Comparison of ENCODE assay signal across 9 cellular contexts in genomic region chr2:148023861-148024260, GRCh38. TPM values are rescaled to one million over a fixed set of nuclear protein-coding genes. Genes with fewer than 3 reads are reported as not detected.
DNase-seq lines count a peak whose midpoint lies in the region; ATAC-seq and TF ChIP-seq lines count a peak whose summit lies in the region.
"Had no signal": no experiment of that assay in that cellular context is flagged by ENCODE, and none has a peak within 500 bp of the region (broad histone marks: within the 10 kb centered on the region; RNA-seq: fewer than 3 reads in every experiment).

No MANE protein-coding gene starts in this region.

- peaks cover 40% of the 10 kb centered on the region; the same call in 1 of the 2 replicates for H3K79me2 ChIP-seq in KMS-11 (ENCODE audit: insufficient read depth, low read depth)

- in situ Hi-C loops in GM13977 (cut with MboI; ENCODE audit: low pct_unique_long_range_greater_than_20kb, low sequenced_read_pairs, unreplicated experiment) = no loop called here

- peak overlapping the region; percentile 66 for H3K4me2 ChIP-seq in KMS-11

- peak; percentile 9 for DNase-seq in GM13977 (ENCODE audit: low spot score)
- DNase-seq in fibroblast of villous mesenchyme (ENCODE audit: low read depth) = peak; percentile 11
- DNase-seq in heart right ventricle = no peak
- DNase-seq in HPDE6-E6E7 (ENCODE audit: extremely low spot score) = no peak
- no peak for DNase-seq in NCI-H146 (lab: John Stamatoyannopoulos, UW)
- DNase-seq in NCI-H2081 treated with DMSO at 0.1 percent for 48 hours (lab: John Stamatoyannopoulos, UW) = no peak
- DNase-seq: NCI-H1694 treated with DMSO at 0.1 percent for 48 hours had no signal

- no peak overlapping the region for H2AFZ ChIP-seq in KMS-11 (ENCODE audit: low read depth)

- H3K4me1 ChIP-seq in KMS-11 (ENCODE audit: low read depth, poor library complexity, severe bottlenecking) (peaks cover 28% of the 10 kb centered on the region), heart right ventricle (peaks cover 3 to 53% (median 40%) of the 10 kb centered on the region in 9 donors)

- no peaks in the 10 kb centered on the region for H4K20me1 ChIP-seq in KMS-11 (ENCODE audit: insufficient read depth)

- TF ChIP-seq CTCF in GM13977 (IDR thresholded peaks at IDR 0.05; ENCODE audit: extremely low read depth, insufficient read depth, missing control alignments) = no peak
- TF ChIP-seq CTCF in KMS-11 (conservative IDR thresholded peaks at IDR 0.05; ENCODE audit: low read depth, low read length) = no peak
- no peak for TF ChIP-seq CTCF in fibroblast of villous mesenchyme (IDR thresholded peaks at IDR 0.05; ENCODE audit: insufficient read depth, low read depth, low read length)
- TF ChIP-seq CTCF in heart right ventricle (IDR thresholded peaks at IDR 0.05) = no peak

- H3K27me3 ChIP-seq in KMS-11 (ENCODE audit: insufficient read depth, low read depth) (no peaks in the 10 kb centered on the region), heart right ventricle (no peaks in the 10 kb centered on the region)

- H3K4me3 ChIP-seq in KMS-11 (IDR thresholded peaks at IDR 0.05; ENCODE audit: insufficient read depth, low read depth, low read length) = no peak overlapping the region
- H3K4me3 ChIP-seq in fibroblast of villous mesenchyme (ENCODE audit: low read depth, low read length) = no peak overlapping the region
- H3K4me3 ChIP-seq in heart right ventricle = no peak overlapping the region

- H3K27ac ChIP-seq in KMS-11 (no peak overlapping the region), heart right ventricle (no peak overlapping the region)

- H3K36me3 ChIP-seq in KMS-11 (ENCODE audit: insufficient read depth) (no peaks in the 10 kb centered on the region), heart right ventricle (peaks cover 0 to 5% (median 0%) of the 10 kb centered on the region in 9 donors)

- H3K9me3 ChIP-seq in heart right ventricle = no peaks in the 10 kb centered on the region

- H3K9ac ChIP-seq in KMS-11 = no peak overlapping the region

- ATAC-seq in GM21423 (IDR thresholded peaks at IDR 0.05; ENCODE audit: unreplicated experiment) (peak; percentile 32), heart right ventricle (no peak)

- intact Hi-C loops in heart right ventricle (cut with DNase I) = no loop called here

RNA-seq across cellular contexts. Expression of gene MBD5, which starts 3.0 kb away (rescaled TPM):
- 20.6 and 35.0 TPM in 2 replicates for total RNA-seq in fibroblast of villous mesenchyme
- total RNA-seq in heart right ventricle = 10 to 100 TPM; 22.6 to 39.8 (median 35.6) TPM
- 1 to 10 TPM; 3.4 to 7.8 TPM for polyA plus RNA-seq in heart right ventricle

RNA-seq across cellular contexts. Expression of gene ORC4, which starts 3.3 kb away (rescaled TPM):
- 17.1 and 40.6 TPM in 2 replicates for total RNA-seq in fibroblast of villous mesenchyme
- 10 to 100 TPM; 33.8 to 51.7 (median 39.2) TPM for total RNA-seq in heart right ventricle
- polyA plus RNA-seq in heart right ventricle = 10 to 100 TPM in 1 of 2 donors, 1 to 10 TPM in 1; 8.4 to 13.5 TPM

Comparison
In these comparisons a context has a peak if more than half of its experiments do, and no peak if none do; other contexts are left out.
1. DNase-seq: peak in GM13977 (single experiment) and fibroblast of villous mesenchyme (single experiment); none in heart right ventricle (0 of 2), HPDE6-E6E7 (single experiment), NCI-H146 (single experiment) and NCI-H2081 treated with DMSO at 0.1 percent for 48 hours (single experiment).